In the genomic region with DNA sequence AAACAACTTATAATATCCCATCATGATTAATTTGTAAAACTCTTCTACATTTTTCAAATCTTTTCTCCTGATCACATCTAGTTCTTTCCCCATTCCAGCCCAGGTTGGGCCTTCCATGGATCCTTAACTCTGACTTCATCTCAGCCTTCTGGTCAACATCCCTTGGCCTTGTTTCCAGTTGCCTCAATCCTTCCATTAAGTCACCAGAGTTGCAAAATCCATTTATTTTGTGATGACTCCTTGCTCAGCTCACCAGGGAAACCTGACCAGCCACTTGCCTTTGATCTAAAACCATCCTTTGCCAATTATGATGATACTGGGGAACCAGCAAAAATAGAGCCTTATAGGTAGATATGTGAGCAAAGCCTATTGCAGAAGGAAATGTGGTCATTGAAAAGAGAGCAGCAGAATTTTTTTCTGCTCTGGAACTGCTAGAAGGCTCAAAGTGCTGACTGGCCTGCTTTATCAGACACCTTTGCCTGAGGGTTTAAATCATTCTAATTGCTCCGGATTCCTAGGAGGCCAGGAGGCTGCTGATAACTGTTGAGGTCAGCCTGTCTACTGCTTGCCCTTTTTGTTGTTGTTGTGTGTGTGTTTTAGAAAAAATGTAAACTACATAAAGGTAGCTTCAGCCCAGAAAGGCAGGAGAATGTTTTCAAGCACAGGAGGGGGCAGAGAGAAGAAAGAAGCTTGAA, we compare ENCODE assay signal across 23 cellular contexts.
DNase-seq lines count a peak whose midpoint lies in the region; ATAC-seq lines count a peak whose summit lies in the region.
"Had no signal": no experiment of that assay in that cellular context is flagged by ENCODE, and none has a peak within 500 bp of the region (broad histone marks: within the 10 kb centered on the region; RNA-seq: fewer than 3 reads in every experiment).

No MANE protein-coding gene starts in this region.

- no peaks in the 10 kb centered on the region for H3K79me2 ChIP-seq in mesendoderm (ENCODE audit: control insufficient read depth, insufficient read depth, low read length)

- H3K36me3 ChIP-seq in mesendoderm (ENCODE audit: control insufficient read depth, insufficient read depth, low read length), result no peaks in the 10 kb centered on the region
- H3K36me3 ChIP-seq: BE2C; BLaER1 treated with 17β-estradiol and CSF1 and Interleukin-3, amounts not matched to agents 10 nM and 100 nM had no signal

- no peaks in the 10 kb centered on the region for H3K27me3 ChIP-seq in mesendoderm (ENCODE audit: insufficient read depth, low read length, poor library complexity)
- H3K27me3 ChIP-seq: BE2C; BLaER1 treated with 17β-estradiol and CSF1 and Interleukin-3, amounts not matched to agents 10 nM and 100 nM had no signal

- H4K5ac ChIP-seq in mesendoderm (ENCODE audit: low read length), result no peak overlapping the region

- H3K23ac ChIP-seq in mesendoderm (ENCODE audit: low read length), result no peak overlapping the region

- no peak overlapping the region for H3K27ac ChIP-seq in mesendoderm (ENCODE audit: low read depth, low read length)
- H3K27ac ChIP-seq: A549; BLaER1 treated with 17β-estradiol and CSF1 and Interleukin-3, amounts not matched to agents 10 nM and 100 nM; GM23248 had no signal

- ATAC-seq in HG02588 (IDR thresholded peaks at IDR 0.05; ENCODE audit: unreplicated experiment), result no peak
- ATAC-seq: A549 had no signal

- H3K18ac ChIP-seq in mesendoderm (ENCODE audit: low read length), result no peak overlapping the region

- H2BK15ac ChIP-seq in mesendoderm (replicated peaks; ENCODE audit: low read depth), result no peak overlapping the region

- H3K56ac ChIP-seq in mesendoderm (ENCODE audit: low read length), result no peak overlapping the region

- WGBS in mesendoderm (ENCODE audit: extremely low coverage, insufficient coverage, low lambda C conversion rate), result no CpG with 5 or more reads among the region's 1 CpG

- no peaks in the 10 kb centered on the region for H3K79me1 ChIP-seq in mesendoderm (ENCODE audit: low read length)

- H4K8ac ChIP-seq in mesendoderm (ENCODE audit: low read depth, low read length), result no peak overlapping the region

- no peak overlapping the region for H2BK120ac ChIP-seq in mesendoderm (ENCODE audit: low read depth, low read length)

- H2BK5ac ChIP-seq in mesendoderm (ENCODE audit: low read length), result no peak overlapping the region

- no peak overlapping the region for H3K4me3 ChIP-seq in mesendoderm (ENCODE audit: low read length)
- H3K4me3 ChIP-seq: A549; BLaER1 treated with 17β-estradiol and CSF1 and Interleukin-3, amounts not matched to agents 10 nM and 100 nM; GM23248 had no signal

- H3K4me2 ChIP-seq in mesendoderm (ENCODE audit: low read length), result no peak overlapping the region
- H3K4me2 ChIP-seq: A549; BLaER1 treated with 17β-estradiol and CSF1 and Interleukin-3, amounts not matched to agents 10 nM and 100 nM had no signal

- no peak overlapping the region for H2AK5ac ChIP-seq in mesendoderm (ENCODE audit: low read length)

- H3K4me1 ChIP-seq in mesendoderm (ENCODE audit: control insufficient read depth, low read depth, low read length), result no peaks in the 10 kb centered on the region
- H3K4me1 ChIP-seq: A549; BE2C; BLaER1 treated with 17β-estradiol and CSF1 and Interleukin-3, amounts not matched to agents 10 nM and 100 nM had no signal

- peak; percentile 83 for DNase-seq in ELF-1 (ENCODE audit: low read depth, low spot score)
- DNase-seq in OCI-M1 (lab: John Stamatoyannopoulos, UW), result peak; percentile 6
- DNase-seq in iPS-NIHi7 (ENCODE audit: extremely low spot score), result peak; percentile 14
- peak; percentile 74 for DNase-seq in mesendoderm
- no peak for DNase-seq in SHP77 (lab: John Stamatoyannopoulos, UW)
- DNase-seq in NCI-H82 (lab: John Stamatoyannopoulos, UW), result no peak
- no peak for DNase-seq in GM19238 (ENCODE audit: insufficient read length, low spot score)
- DNase-seq: 8988T; ACHN; AML-193; BE2C; CD4-positive, alpha-beta T cell; CD8-positive, alpha-beta memory T cell; DMS 273 treated with DMSO at 0.1 percent for 48 hours; DMS79; EL; GF-D8; GM23248; H7; HCEC 1CT had no signal

- no peak overlapping the region for H3K4ac ChIP-seq in mesendoderm (ENCODE audit: low read depth, low read length)

- H3K9ac ChIP-seq in mesendoderm (ENCODE audit: low read length), result no peak overlapping the region
- H3K9ac ChIP-seq: BLaER1 treated with 17β-estradiol and CSF1 and Interleukin-3, amounts not matched to agents 10 nM and 100 nM; GM23248 had no signal

Comparison
In these comparisons a context has a peak if more than half of its experiments do, and no peak if none do; other contexts are left out.
1. DNase-seq: peak in ELF-1 (single experiment), OCI-M1 (single experiment), iPS-NIHi7 (single experiment) and mesendoderm (single experiment); none in SHP77 (0 of 2), NCI-H82 (single experiment) and GM19238 (single experiment).